In the genomic region with DNA sequence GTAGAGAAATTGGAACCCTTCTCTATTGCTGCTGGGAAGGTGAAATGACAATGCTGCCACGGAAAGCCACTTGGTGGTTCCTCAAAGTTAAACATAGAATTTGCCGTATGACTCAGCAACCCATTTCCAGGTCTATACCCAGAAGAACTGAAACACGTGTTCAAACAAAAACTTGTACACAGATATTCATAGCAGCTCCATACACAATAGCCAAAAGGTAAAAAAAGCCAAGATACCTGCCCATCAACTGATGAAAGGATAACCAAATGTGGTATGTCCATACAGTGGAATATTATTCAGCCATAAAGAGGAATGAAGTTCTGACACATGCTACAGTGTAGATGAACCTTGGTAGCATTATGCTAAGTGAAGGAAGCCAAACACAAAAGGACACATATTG, we compare ENCODE assay signal across 2 cellular contexts.
A peak's percentile ranks its signal among the peaks of the same experiment; 100 is the strongest.
TF ChIP-seq lines count a peak whose summit lies in the region.

No MANE protein-coding gene starts in this region.

TF ChIP-seq in GM12891, 5 proteins besides CTCF, POLR2A, EP300 and RAD21:
- no peak for TF ChIP-seq TAF1 (IDR thresholded peaks at IDR 0.05; ENCODE audit: low read depth, low read length)
- TF ChIP-seq POU2F2 (IDR thresholded peaks at IDR 0.05; ENCODE audit: low read depth, low read length): no peak
- 0 out of 2 replicates have a peak, but pooled peaks have one; percentile 8 for TF ChIP-seq SPI1 (IDR thresholded peaks at IDR 0.05; ENCODE audit: low read depth, low read length)
- TF ChIP-seq PAX5 (IDR thresholded peaks at IDR 0.05; ENCODE audit: insufficient read depth, low read length, severe bottlenecking): no peak
- no peak for TF ChIP-seq POLR2AphosphoS5 (IDR thresholded peaks at IDR 0.05; ENCODE audit: low read depth, low read length)

TF ChIP-seq in H1, 55 proteins besides CTCF, POLR2A, EP300 and RAD21:
- TF ChIP-seq KDM1A (IDR thresholded peaks at IDR 0.05; ENCODE audit: borderline replicate concordance, low read length) (peak; percentile 90), JUN (IDR thresholded peaks at IDR 0.05; ENCODE audit: low read depth, low read length) (no peak), CHD2 (IDR thresholded peaks at IDR 0.05; ENCODE audit: low read length) (no peak)
